Comparison of ENCODE assay signal across 1 cellular context in genomic region chr7:149856-150636, GRCh38.
A peak's percentile ranks its signal among the peaks of the same experiment; 100 is the strongest.
TF ChIP-seq lines count a peak whose summit lies in the region.

No MANE protein-coding gene starts in this region.

TF ChIP-seq in HepG2, 621 proteins besides CTCF, POLR2A, EP300 and RAD21:
- no peak for TF ChIP-seq TERF1 (CRISPR knock-in tag; IDR thresholded peaks at IDR 0.05)
- TF ChIP-seq ZNF232 (CRISPR knock-in tag; IDR thresholded peaks at IDR 0.05; ENCODE audit: borderline replicate concordance) = no peak
- TF ChIP-seq ZBTB20 (CRISPR knock-in tag; IDR thresholded peaks at IDR 0.05; ENCODE audit: borderline replicate concordance, low read depth) = peak; percentile 31; the same call in 1 of the 2 replicates
- TF ChIP-seq CENPBD1 (CRISPR knock-in tag; IDR thresholded peaks at IDR 0.05; ENCODE audit: borderline replicate concordance, low read depth) = no peak
- TF ChIP-seq LRRFIP1 (CRISPR knock-in tag; conservative IDR thresholded peaks at IDR 0.05) = no peak
- TF ChIP-seq ZNF687 (CRISPR knock-in tag; IDR thresholded peaks at IDR 0.05) = peak; percentile 43; the same call in 1 of the 2 replicates
- TF ChIP-seq FIP1L1 (IDR thresholded peaks at IDR 0.05; ENCODE audit: borderline replicate concordance, insufficient read depth, low read depth, low read length) = no peak
- TF ChIP-seq RFX5 (IDR thresholded peaks at IDR 0.05; ENCODE audit: low read depth, low read length) = peak; percentile 59
- peak; percentile 49; the same call in 1 of the 2 replicates for TF ChIP-seq MAX (IDR thresholded peaks at IDR 0.05)
- 0 out of 2 replicates have a peak, but pooled peaks have one; percentile 34 for TF ChIP-seq ZBTB33 (CRISPR knock-in tag; IDR thresholded peaks at IDR 0.05)
- TF ChIP-seq ZMAT3 (CRISPR knock-in tag; conservative IDR thresholded peaks at IDR 0.05) = 0 out of 2 replicates have a peak, but pooled peaks have one; percentile 34
- TF ChIP-seq ZSCAN25 (CRISPR knock-in tag; IDR thresholded peaks at IDR 0.05) = peak; percentile 84
- TF ChIP-seq HNF4A (CRISPR knock-in tag; IDR thresholded peaks at IDR 0.05) = peak; percentile 33; the same call in 1 of the 2 replicates
